Comparison of ENCODE assay signal across 1 cellular context in the genomic region with DNA sequence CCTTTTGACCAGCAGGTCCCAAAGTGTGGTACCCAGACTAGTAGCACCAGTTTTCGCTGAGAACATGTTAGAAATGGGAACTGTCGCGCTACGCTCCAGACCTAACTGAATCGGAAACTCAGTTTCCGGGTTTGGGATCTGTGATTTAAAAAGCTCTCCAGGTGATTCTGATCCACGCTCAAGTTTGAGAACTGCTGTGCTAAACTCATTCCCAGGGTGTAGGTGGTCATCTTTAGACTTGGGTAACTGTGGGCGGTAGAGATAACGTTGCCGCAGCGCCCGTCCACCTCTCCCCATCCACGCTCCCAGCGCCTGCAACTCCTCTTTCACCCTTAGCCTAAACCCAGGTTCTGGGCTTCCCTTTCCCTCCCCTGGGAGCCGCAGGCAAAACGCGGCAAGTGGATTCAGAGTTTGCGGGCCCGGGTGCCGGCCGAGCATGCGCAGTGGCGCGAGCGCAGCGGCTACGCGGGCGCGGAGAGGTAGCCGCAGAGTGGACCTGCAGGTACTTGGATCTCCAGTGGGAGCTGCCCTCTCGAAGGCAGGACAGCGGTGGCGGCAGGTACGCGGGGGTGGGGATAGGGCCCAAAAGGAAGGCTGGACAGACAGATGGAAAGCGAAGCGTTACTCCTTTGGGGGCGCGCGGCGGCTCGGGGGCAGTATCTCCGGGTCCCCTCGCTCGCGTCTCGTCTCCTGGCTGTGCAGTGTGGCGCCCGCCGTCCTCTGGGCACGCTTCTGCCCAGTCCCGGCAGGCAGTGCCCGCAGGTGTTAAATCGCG.
TF ChIP-seq lines count a peak whose summit lies in the region.

A gene with protein sequence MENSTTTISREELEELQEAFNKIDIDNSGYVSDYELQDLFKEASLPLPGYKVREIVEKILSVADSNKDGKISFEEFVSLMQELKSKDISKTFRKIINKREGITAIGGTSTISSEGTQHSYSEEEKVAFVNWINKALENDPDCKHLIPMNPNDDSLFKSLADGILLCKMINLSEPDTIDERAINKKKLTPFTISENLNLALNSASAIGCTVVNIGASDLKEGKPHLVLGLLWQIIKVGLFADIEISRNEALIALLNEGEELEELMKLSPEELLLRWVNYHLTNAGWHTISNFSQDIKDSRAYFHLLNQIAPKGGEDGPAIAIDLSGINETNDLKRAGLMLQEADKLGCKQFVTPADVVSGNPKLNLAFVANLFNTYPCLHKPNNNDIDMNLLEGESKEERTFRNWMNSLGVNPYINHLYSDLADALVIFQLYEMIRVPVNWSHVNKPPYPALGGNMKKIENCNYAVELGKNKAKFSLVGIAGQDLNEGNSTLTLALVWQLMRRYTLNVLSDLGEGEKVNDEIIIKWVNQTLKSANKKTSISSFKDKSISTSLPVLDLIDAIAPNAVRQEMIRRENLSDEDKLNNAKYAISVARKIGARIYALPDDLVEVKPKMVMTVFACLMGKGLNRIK (plus strand): TSS at position 443 of the 775 bp plus-strand sequence. CDS start 67,845 bp downstream, outside the sequence.

TF ChIP-seq in HCT116, 20 proteins besides CTCF, POLR2A, EP300 and RAD21:
- TF ChIP-seq, protein P1, sequence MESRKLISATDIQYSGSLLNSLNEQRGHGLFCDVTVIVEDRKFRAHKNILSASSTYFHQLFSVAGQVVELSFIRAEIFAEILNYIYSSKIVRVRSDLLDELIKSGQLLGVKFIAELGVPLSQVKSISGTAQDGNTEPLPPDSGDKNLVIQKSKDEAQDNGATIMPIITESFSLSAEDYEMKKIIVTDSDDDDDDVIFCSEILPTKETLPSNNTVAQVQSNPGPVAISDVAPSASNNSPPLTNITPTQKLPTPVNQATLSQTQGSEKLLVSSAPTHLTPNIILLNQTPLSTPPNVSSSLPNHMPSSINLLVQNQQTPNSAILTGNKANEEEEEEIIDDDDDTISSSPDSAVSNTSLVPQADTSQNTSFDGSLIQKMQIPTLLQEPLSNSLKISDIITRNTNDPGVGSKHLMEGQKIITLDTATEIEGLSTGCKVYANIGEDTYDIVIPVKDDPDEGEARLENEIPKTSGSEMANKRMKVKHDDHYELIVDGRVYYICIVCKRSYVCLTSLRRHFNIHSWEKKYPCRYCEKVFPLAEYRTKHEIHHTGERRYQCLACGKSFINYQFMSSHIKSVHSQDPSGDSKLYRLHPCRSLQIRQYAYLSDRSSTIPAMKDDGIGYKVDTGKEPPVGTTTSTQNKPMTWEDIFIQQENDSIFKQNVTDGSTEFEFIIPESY (IDR thresholded peaks at IDR 0.05; ENCODE audit: extremely low read depth, insufficient replicate concordance, low read length): peak; percentile 13
- TF ChIP-seq SRF (IDR thresholded peaks at IDR 0.05; ENCODE audit: low read depth): no peak
- peak; percentile 96 for TF ChIP-seq SP1 (IDR thresholded peaks at IDR 0.05; ENCODE audit: low read depth)
- no peak for TF ChIP-seq EZH2phosphoT487 (IDR thresholded peaks at IDR 0.05; ENCODE audit: borderline replicate concordance)
- TF ChIP-seq, protein P2, sequence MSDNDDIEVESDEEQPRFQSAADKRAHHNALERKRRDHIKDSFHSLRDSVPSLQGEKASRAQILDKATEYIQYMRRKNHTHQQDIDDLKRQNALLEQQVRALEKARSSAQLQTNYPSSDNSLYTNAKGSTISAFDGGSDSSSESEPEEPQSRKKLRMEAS (IDR thresholded peaks at IDR 0.05): peak; percentile 86
- TF ChIP-seq YY1 (IDR thresholded peaks at IDR 0.05; ENCODE audit: extremely low read depth, insufficient replicate concordance, low read depth, low read length): peak; percentile 86
- 0 out of 2 replicates have a peak, but pooled peaks have one; percentile 42 for TF ChIP-seq EGR1 (IDR thresholded peaks at IDR 0.05; ENCODE audit: low read depth)
- TF ChIP-seq, protein P3, sequence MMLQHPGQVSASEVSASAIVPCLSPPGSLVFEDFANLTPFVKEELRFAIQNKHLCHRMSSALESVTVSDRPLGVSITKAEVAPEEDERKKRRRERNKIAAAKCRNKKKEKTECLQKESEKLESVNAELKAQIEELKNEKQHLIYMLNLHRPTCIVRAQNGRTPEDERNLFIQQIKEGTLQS (IDR thresholded peaks at IDR 0.05): no peak
- TF ChIP-seq ZFX (IDR thresholded peaks at IDR 0.05): no peak
- no peak for TF ChIP-seq EZH2 (IDR thresholded peaks at IDR 0.05)
- TF ChIP-seq ELF1 (IDR thresholded peaks at IDR 0.05; ENCODE audit: borderline replicate concordance, low read depth): peak; percentile 62
- TF ChIP-seq, protein P4, sequence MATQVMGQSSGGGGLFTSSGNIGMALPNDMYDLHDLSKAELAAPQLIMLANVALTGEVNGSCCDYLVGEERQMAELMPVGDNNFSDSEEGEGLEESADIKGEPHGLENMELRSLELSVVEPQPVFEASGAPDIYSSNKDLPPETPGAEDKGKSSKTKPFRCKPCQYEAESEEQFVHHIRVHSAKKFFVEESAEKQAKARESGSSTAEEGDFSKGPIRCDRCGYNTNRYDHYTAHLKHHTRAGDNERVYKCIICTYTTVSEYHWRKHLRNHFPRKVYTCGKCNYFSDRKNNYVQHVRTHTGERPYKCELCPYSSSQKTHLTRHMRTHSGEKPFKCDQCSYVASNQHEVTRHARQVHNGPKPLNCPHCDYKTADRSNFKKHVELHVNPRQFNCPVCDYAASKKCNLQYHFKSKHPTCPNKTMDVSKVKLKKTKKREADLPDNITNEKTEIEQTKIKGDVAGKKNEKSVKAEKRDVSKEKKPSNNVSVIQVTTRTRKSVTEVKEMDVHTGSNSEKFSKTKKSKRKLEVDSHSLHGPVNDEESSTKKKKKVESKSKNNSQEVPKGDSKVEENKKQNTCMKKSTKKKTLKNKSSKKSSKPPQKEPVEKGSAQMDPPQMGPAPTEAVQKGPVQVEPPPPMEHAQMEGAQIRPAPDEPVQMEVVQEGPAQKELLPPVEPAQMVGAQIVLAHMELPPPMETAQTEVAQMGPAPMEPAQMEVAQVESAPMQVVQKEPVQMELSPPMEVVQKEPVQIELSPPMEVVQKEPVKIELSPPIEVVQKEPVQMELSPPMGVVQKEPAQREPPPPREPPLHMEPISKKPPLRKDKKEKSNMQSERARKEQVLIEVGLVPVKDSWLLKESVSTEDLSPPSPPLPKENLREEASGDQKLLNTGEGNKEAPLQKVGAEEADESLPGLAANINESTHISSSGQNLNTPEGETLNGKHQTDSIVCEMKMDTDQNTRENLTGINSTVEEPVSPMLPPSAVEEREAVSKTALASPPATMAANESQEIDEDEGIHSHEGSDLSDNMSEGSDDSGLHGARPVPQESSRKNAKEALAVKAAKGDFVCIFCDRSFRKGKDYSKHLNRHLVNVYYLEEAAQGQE (IDR thresholded peaks at IDR 0.05; ENCODE audit: low read depth): no peak
- TF ChIP-seq POLR2AphosphoS5 (IDR thresholded peaks at IDR 0.05; ENCODE audit: low read depth, low read length): peak; percentile 92
- peak; percentile 84 for TF ChIP-seq SIN3A (IDR thresholded peaks at IDR 0.05; ENCODE audit: low read depth)
- TF ChIP-seq ZNF274 (IDR thresholded peaks at IDR 0.05; ENCODE audit: low read depth, low read length): no peak
- TF ChIP-seq CEBPB (IDR thresholded peaks at IDR 0.05; ENCODE audit: low read depth): no peak
- TF ChIP-seq CBX3 (IDR thresholded peaks at IDR 0.05; ENCODE audit: low read depth): peak; percentile 87; the same call in 1 of the 2 replicates
- TF ChIP-seq TCF7L2 (IDR thresholded peaks at IDR 0.05; ENCODE audit: borderline replicate concordance, extremely low read depth, insufficient read depth, insufficient read length): peak; percentile 46
- peak; percentile 65 for TF ChIP-seq JUND (IDR thresholded peaks at IDR 0.05)
